16 cellular contexts compared by ENCODE assay signal in the genomic region with DNA sequence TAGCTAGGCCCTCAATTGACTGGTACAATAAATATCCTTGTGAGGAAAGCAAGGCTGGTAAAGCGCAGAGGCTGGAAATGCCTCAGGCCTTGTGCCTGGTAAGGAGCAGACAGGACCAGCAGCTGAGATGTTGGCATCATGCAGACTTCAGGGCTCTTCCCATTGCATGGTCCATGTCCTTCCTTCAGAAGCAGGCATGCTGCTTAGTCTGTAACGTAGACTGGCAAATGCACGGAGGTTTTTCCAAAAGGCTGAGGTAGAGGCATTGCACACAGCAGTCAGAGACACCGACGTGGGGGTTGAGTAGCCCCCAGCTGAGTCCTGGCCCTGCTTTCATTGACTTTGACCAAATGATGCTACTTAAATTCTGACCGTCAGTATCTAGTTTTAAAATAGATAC.
A peak's percentile ranks its signal among the peaks of the same experiment; 100 is the strongest.
DNase-seq lines count a peak whose midpoint lies in the region; ATAC-seq and TF ChIP-seq lines count a peak whose summit lies in the region.
"Had no signal": no experiment of that assay in that cellular context is flagged by ENCODE, and none has a peak within 500 bp of the region (broad histone marks: within the 10 kb centered on the region; RNA-seq: fewer than 3 reads in every experiment).

No MANE protein-coding gene starts in this region.

- POLR2A ChIA-PET in HCT116 (lab: Charles Lee) = no interaction called here

- H3K9me2 ChIP-seq in HCT116 (ENCODE audit: insufficient read depth) = no peaks in the 10 kb centered on the region

- no peak overlapping the region for H3K4me3 ChIP-seq in HCT116 (replicated peaks in 1 of 2; ENCODE audit: low read depth in 1 of 2, low read length in 2 of 2)
- no peak overlapping the region for H3K4me3 ChIP-seq in iPS-20b (ENCODE audit: low read length)
- H3K4me3 ChIP-seq in skin epidermis = no peak overlapping the region
- H3K4me3 ChIP-seq: psoas muscle had no signal

- no peaks in the 10 kb centered on the region for H4K20me1 ChIP-seq in HCT116 (ENCODE audit: insufficient read depth)

- TF ChIP-seq POLR2A in HCT116 (IDR thresholded peaks at IDR 0.05; ENCODE audit: borderline replicate concordance, extremely low read depth, insufficient read depth, insufficient read length) = no peak

- peak overlapping the region; percentile 29 for H3K27ac Mint-ChIP-seq in activated T-helper 1 cell treated with anti-CD3 and anti-CD28 coated beads, Interleukin-12 subunit alpha, Interleukin-12 subunit beta, Interleukin-2, Interleukin-4 antibody, amounts not matched to agents 30 ng/mL and 10 ng/mL and 1 ng/mL, durations not matched to agents 14 hours and 24 hours and 36 hours
- H3K27ac Mint-ChIP-seq: activated CD4-positive, alpha-beta T cell treated with anti-CD3 and anti-CD28 coated beads for 36 hours; activated naive CD4-positive, alpha-beta T cell treated with anti-CD3 and anti-CD28 coated beads, Interleukin-2, amount 50 U/mL, for 24 hours; naive thymus-derived CD8-positive, alpha-beta T cell had no signal

- H3K4me1 ChIP-seq in HCT116 (ENCODE audit: control insufficient read depth in 1 of 2, insufficient read depth in 2 of 2, low read length in 2 of 2) = peaks cover 21 to 65% of the 10 kb centered on the region in 2 experiments
- H3K4me1 ChIP-seq in iPS-20b (ENCODE audit: insufficient read depth, low read length) = peaks cover 21% of the 10 kb centered on the region

- intact Hi-C loops in HCT116 (cut with micrococcal nuclease) = loop anchor here (5.0 kb wide), 1 partner anchor 181 kb away; no protein-coding TSS in a partner anchor
- intact Hi-C loops in activated T-helper 1 cell treated with anti-CD3 and anti-CD28 coated beads, Interleukin-12 subunit alpha, Interleukin-12 subunit beta, Interleukin-2, Interleukin-4 antibody, amounts not matched to agents 30 ng/mL and 10 ng/mL and 1 ng/mL, durations not matched to agents 14 hours and 24 hours and 36 hours (cut with micrococcal nuclease) = no loop called here

- H3K9me3 ChIP-seq in HCT116 (ENCODE audit: control insufficient read depth in 1 of 2, insufficient read depth in 1 of 2, low read depth in 1 of 2, low read length in 2 of 2) (no peaks in the 10 kb centered on the region), iPS-20b (ENCODE audit: insufficient read depth, low read depth, low read length) (no peaks in the 10 kb centered on the region)
- H3K9me3 ChIP-seq: psoas muscle had no signal

- H3K36me3 ChIP-seq in HCT116 (ENCODE audit: control insufficient read depth in 1 of 2, insufficient read depth in 2 of 2, low read length in 2 of 2) (no peaks in the 10 kb centered on the region), iPS-20b (ENCODE audit: insufficient read depth, low read depth, low read length) (no peaks in the 10 kb centered on the region)

- DNase-seq in HCT116 (ENCODE audit: low read depth, low spot score) = no peak
- no peak for DNase-seq in activated T-helper 1 cell treated with anti-CD3 and anti-CD28 coated beads, Interleukin-12 subunit alpha, Interleukin-12 subunit beta, Interleukin-2, Interleukin-4 antibody, amounts not matched to agents 30 ng/mL and 10 ng/mL and 1 ng/mL, durations not matched to agents 14 hours and 24 hours and 36 hours (ENCODE audit: low spot score)
- DNase-seq in HK-2 (ENCODE audit: unreplicated experiment) = no peak
- no peak for DNase-seq in T-helper 1 cell
- no peak for DNase-seq in UCSD-AML1 (lab: John Stamatoyannopoulos, UW; ENCODE audit: unreplicated experiment)
- DNase-seq: activated CD4-positive, alpha-beta T cell treated with anti-CD3 and anti-CD28 coated beads for 36 hours; naive thymus-derived CD8-positive, alpha-beta T cell; NCI-H1694; NCI-H446 treated with DMSO at 0.1 percent for 48 hours; psoas muscle; SHP77 treated with DMSO at 0.1 percent for 48 hours; T-helper 9 cell had no signal

- H3K4me1 Mint-ChIP-seq in activated T-helper 1 cell treated with anti-CD3 and anti-CD28 coated beads, Interleukin-12 subunit alpha, Interleukin-12 subunit beta, Interleukin-2, Interleukin-4 antibody, amounts not matched to agents 30 ng/mL and 10 ng/mL and 1 ng/mL, durations not matched to agents 14 hours and 24 hours and 36 hours (ENCODE audit: low read depth) = no peaks in the 10 kb centered on the region
- H3K4me1 Mint-ChIP-seq: activated CD4-positive, alpha-beta T cell treated with anti-CD3 and anti-CD28 coated beads for 36 hours; activated naive CD4-positive, alpha-beta T cell treated with anti-CD3 and anti-CD28 coated beads, Interleukin-2, amount 50 U/mL, for 24 hours had no signal

- H3K27me3 ChIP-seq in HCT116 (ENCODE audit: insufficient read depth, low read length) (no peaks in the 10 kb centered on the region), iPS-20b (ENCODE audit: insufficient read depth, low read length) (no peaks in the 10 kb centered on the region)

- H3K9me3 Mint-ChIP-seq in activated T-helper 1 cell treated with anti-CD3 and anti-CD28 coated beads, Interleukin-12 subunit alpha, Interleukin-12 subunit beta, Interleukin-2, Interleukin-4 antibody, amounts not matched to agents 30 ng/mL and 10 ng/mL and 1 ng/mL, durations not matched to agents 14 hours and 24 hours and 36 hours = no peaks in the 10 kb centered on the region
- H3K9me3 Mint-ChIP-seq: activated naive CD4-positive, alpha-beta T cell treated with anti-CD3 and anti-CD28 coated beads, Interleukin-2, amount 50 U/mL, for 24 hours; naive thymus-derived CD8-positive, alpha-beta T cell had no signal

- peak overlapping the region; percentile 19; the same call in 1 of the 2 replicates for H3K27ac ChIP-seq in HCT116 (ENCODE audit: low read depth, low read length)
- no peak overlapping the region for H3K27ac ChIP-seq in iPS-20b (ENCODE audit: low read length)
- peak overlapping the region in 16 of 21 experiments; percentile 6 to 86 (median 72) for H3K27ac ChIP-seq in skin epidermis
- H3K27ac ChIP-seq: psoas muscle had no signal

- BruUV-seq in HCT116 (replicated peaks; lab: Mats Ljungman, UMichigan) = no TSS peak

- peak overlapping the region; percentile 71 for H3K4me2 ChIP-seq in HCT116 (ENCODE audit: low read length)

- TF ChIP-seq RAD21 in HCT116 (IDR thresholded peaks at IDR 0.05; ENCODE audit: low read depth) = no peak

- RAD21 ChIA-PET in HCT116 (lab: Charles Lee; ENCODE audit: low non-redundant PET in 1 of 2, low total read pairs in 2 of 2, uncharacterized antibody in 2 of 2, unreplicated experiment in 2 of 2) = interaction anchor here in 1 of 2 experiments (1.9 kb wide), 1 partner anchor 201 kb away, joined by 6 read pairs; no protein-coding TSS in a partner anchor

- H3K36me3 Mint-ChIP-seq in activated T-helper 1 cell treated with anti-CD3 and anti-CD28 coated beads, Interleukin-12 subunit alpha, Interleukin-12 subunit beta, Interleukin-2, Interleukin-4 antibody, amounts not matched to agents 30 ng/mL and 10 ng/mL and 1 ng/mL, durations not matched to agents 14 hours and 24 hours and 36 hours (ENCODE audit: low read depth) = no peaks in the 10 kb centered on the region
- H3K36me3 Mint-ChIP-seq: activated naive CD4-positive, alpha-beta T cell treated with anti-CD3 and anti-CD28 coated beads, Interleukin-2, amount 50 U/mL, for 24 hours; naive thymus-derived CD8-positive, alpha-beta T cell had no signal

- H3K27me3 Mint-ChIP-seq in activated T-helper 1 cell treated with anti-CD3 and anti-CD28 coated beads, Interleukin-12 subunit alpha, Interleukin-12 subunit beta, Interleukin-2, Interleukin-4 antibody, amounts not matched to agents 30 ng/mL and 10 ng/mL and 1 ng/mL, durations not matched to agents 14 hours and 24 hours and 36 hours (ENCODE audit: insufficient read depth) = peaks cover 9% of the 10 kb centered on the region
- H3K27me3 Mint-ChIP-seq: activated naive CD4-positive, alpha-beta T cell treated with anti-CD3 and anti-CD28 coated beads, Interleukin-2, amount 50 U/mL, for 24 hours had no signal

- CTCF ChIA-PET in HCT116 (lab: Charles Lee) = interaction anchor here (0.6 to 4.5 kb wide), 7 partner anchors 14 to 201 kb away, joined by 3 to 36 read pairs (median 3); no protein-coding TSS in a partner anchor

- H2AFZ ChIP-seq in HCT116 (ENCODE audit: low read depth, low read length, poor library complexity, severe bottlenecking) = peak overlapping the region; percentile 88

- no peak overlapping the region for H3K4me3 Mint-ChIP-seq in activated T-helper 1 cell treated with anti-CD3 and anti-CD28 coated beads, Interleukin-12 subunit alpha, Interleukin-12 subunit beta, Interleukin-2, Interleukin-4 antibody, amounts not matched to agents 30 ng/mL and 10 ng/mL and 1 ng/mL, durations not matched to agents 14 hours and 24 hours and 36 hours
- H3K4me3 Mint-ChIP-seq: activated CD4-positive, alpha-beta T cell treated with anti-CD3 and anti-CD28 coated beads for 36 hours; activated naive CD4-positive, alpha-beta T cell treated with anti-CD3 and anti-CD28 coated beads, Interleukin-2, amount 50 U/mL, for 24 hours; naive thymus-derived CD8-positive, alpha-beta T cell had no signal

- no peaks in the 10 kb centered on the region for H3K79me2 ChIP-seq in HCT116 (ENCODE audit: insufficient read depth, low read length)

- TF ChIP-seq CTCF in HCT116 (IDR thresholded peaks at IDR 0.05 in 2 of 3, conservative IDR thresholded peaks at IDR 0.05 in 1 of 3; ENCODE audit: borderline replicate concordance in 1 of 3, insufficient read depth in 1 of 3, low read depth in 2 of 3, low read length in 2 of 3) = no peak

- no peak for ATAC-seq in HCT116
- ATAC-seq in GM19463 (IDR thresholded peaks at IDR 0.05; ENCODE audit: unreplicated experiment) = no peak
- ATAC-seq: naive thymus-derived CD8-positive, alpha-beta T cell had no signal

- H3K9ac ChIP-seq in HCT116 (ENCODE audit: low read length) = peak overlapping the region; percentile 40
- 0 out of 2 replicates have a peak overlapping the region, but pooled peaks have one; percentile 6 for H3K9ac ChIP-seq in iPS-20b (ENCODE audit: low read depth, low read length)

TF ChIP-seq in HCT116, 20 proteins besides CTCF, POLR2A, EP300 and RAD21 (continues in another document):
- TF ChIP-seq SRF (IDR thresholded peaks at IDR 0.05; ENCODE audit: low read depth) (no peak), TCF7L2 (IDR thresholded peaks at IDR 0.05; ENCODE audit: borderline replicate concordance, extremely low read depth, insufficient read depth, insufficient read length) (no peak), POLR2AphosphoS5 (IDR thresholded peaks at IDR 0.05; ENCODE audit: low read depth, low read length) (no peak), ZNF274 (IDR thresholded peaks at IDR 0.05; ENCODE audit: low read depth, low read length) (no peak), CBX3 (IDR thresholded peaks at IDR 0.05; ENCODE audit: low read depth) (no peak), YY1 (IDR thresholded peaks at IDR 0.05; ENCODE audit: extremely low read depth, insufficient replicate concordance, low read depth, low read length) (no peak), FOSL1 (IDR thresholded peaks at IDR 0.05; ENCODE audit: low read depth) (no peak)
- TF ChIP-seq, protein P1, sequence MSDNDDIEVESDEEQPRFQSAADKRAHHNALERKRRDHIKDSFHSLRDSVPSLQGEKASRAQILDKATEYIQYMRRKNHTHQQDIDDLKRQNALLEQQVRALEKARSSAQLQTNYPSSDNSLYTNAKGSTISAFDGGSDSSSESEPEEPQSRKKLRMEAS (IDR thresholded peaks at IDR 0.05) = no peak
